ENCODE assay signal across 8 cellular contexts in the genomic region with DNA sequence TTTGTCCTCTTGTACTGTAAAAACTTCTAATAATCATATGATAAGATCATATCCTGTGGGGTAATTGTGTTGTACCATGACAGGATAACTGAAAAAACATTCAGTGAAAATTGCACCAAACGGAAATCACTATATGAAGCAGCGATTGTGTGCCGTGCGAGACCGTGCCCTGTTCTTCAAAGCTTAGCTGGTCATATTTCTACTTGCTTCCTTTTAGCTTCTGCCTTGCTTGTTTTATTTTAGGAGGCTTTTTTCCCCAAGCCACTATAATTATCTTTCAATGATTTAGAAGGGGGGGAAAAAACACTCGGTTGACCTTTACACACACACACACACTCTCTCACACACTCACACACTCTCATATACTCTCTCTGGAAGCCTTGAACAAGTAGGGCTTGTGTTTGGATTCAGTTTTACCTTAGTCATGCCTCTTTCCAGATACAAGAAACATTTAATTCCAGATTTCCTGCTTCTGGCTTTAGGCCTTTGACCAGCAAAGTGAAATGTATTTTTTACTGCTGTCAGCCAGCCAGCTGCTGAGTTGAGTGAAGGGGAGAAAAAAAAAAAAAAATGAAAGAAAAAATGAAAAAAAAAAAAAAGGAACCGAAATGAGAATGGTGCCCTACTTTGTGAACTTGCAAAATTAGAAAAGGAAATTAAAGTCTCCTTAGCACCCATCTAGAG.
DNase-seq lines count a peak whose midpoint lies in the region; ATAC-seq and TF ChIP-seq lines count a peak whose summit lies in the region.

No MANE protein-coding gene starts in this region.

- peak overlapping the region; percentile 88 for H4K91ac ChIP-seq in mesenchymal stem cell (ENCODE audit: low read length)

- H3K14ac ChIP-seq in mesenchymal stem cell (ENCODE audit: low read length in 2 of 2), result no peak overlapping the region

- H3K9me3 ChIP-seq in PC-9 (ENCODE audit: insufficient read depth, low read depth) (no peaks in the 10 kb centered on the region; the same call in 1 of the 2 replicates), mesenchymal stem cell (ENCODE audit: control insufficient read depth, low read length) (no peaks in the 10 kb centered on the region), upper lobe of right lung (no peaks in the 10 kb centered on the region)

- H2AFZ ChIP-seq in PC-9 (no peak overlapping the region; the same call in 1 of the 2 replicates), mesenchymal stem cell (ENCODE audit: low read depth, low read length) (no peak overlapping the region)

- POLR2A ChIA-PET in HEK293T (lab: Yijun Ruan, JAX), result interaction anchor here (0.9 kb wide), 1 partner anchor 33 kb away, joined by 6 read pairs; no protein-coding TSS in a partner anchor
- POLR2A ChIA-PET in PC-9 (lab: Charles Lee; ENCODE audit: unreplicated experiment), result interaction anchor here (0.5 kb wide), 1 partner anchor 11 kb away, joined by 5 read pairs; no protein-coding TSS in a partner anchor

- H4K20me1 ChIP-seq in PC-9 (ENCODE audit: insufficient read depth), result no peaks in the 10 kb centered on the region

- H3K27me3 ChIP-seq in PC-9 (ENCODE audit: insufficient read depth, low read depth) (no peaks in the 10 kb centered on the region), mesenchymal stem cell (ENCODE audit: control insufficient read depth in 1 of 2, insufficient read depth in 1 of 2, low read length in 2 of 2) (no peaks in the 10 kb centered on the region), upper lobe of right lung (no peaks in the 10 kb centered on the region)

- H3K23ac ChIP-seq in mesenchymal stem cell (ENCODE audit: low read length in 2 of 2), result no peak overlapping the region

- TF ChIP-seq CTCF in PC-9 (conservative IDR thresholded peaks at IDR 0.05) (no peak), upper lobe of right lung (IDR thresholded peaks at IDR 0.05) (no peak)

- ATAC-seq in GM18498 (IDR thresholded peaks at IDR 0.05; ENCODE audit: unreplicated experiment), result peak; percentile 44
- peak; percentile 60 for ATAC-seq in upper lobe of right lung
- ATAC-seq in HG03439 (IDR thresholded peaks at IDR 0.05; ENCODE audit: unreplicated experiment), result no peak

- peak overlapping the region; percentile 41 for H3K27ac ChIP-seq in PC-9
- H3K27ac ChIP-seq in caudate nucleus (ENCODE audit: low read depth, low read length), result peak overlapping the region; percentile 11
- peak overlapping the region; percentile 85 for H3K27ac ChIP-seq in mesenchymal stem cell (ENCODE audit: low read length, poor library complexity, severe bottlenecking)
- peak overlapping the region; percentile 78 for H3K27ac ChIP-seq in upper lobe of right lung

- BruUV-seq in PC-9 (replicated peaks; lab: Mats Ljungman, UMichigan), result no TSS peak

- H3K4me3 ChIP-seq in PC-9, result no peak overlapping the region
- H3K4me3 ChIP-seq in mesenchymal stem cell (ENCODE audit: insufficient read depth in 1 of 2, low read depth in 1 of 2, low read length in 2 of 2), result peak overlapping the region in 1 of 2 experiments; percentile 57
- no peak overlapping the region for H3K4me3 ChIP-seq in upper lobe of right lung

- H2BK5ac ChIP-seq in mesenchymal stem cell (ENCODE audit: low read depth, low read length, poor library complexity, severe bottlenecking), result peak overlapping the region; percentile 51

- H2AK5ac ChIP-seq in mesenchymal stem cell (ENCODE audit: low read length, severe bottlenecking), result peak overlapping the region; percentile 100

- intact Hi-C loops in PC-9 (cut with micrococcal nuclease; ENCODE audit: unreplicated experiment), result no loop called here
- intact Hi-C loops in upper lobe of right lung (cut with DNase I), result no loop called here

- peak overlapping the region; percentile 70 for H4K8ac ChIP-seq in mesenchymal stem cell (ENCODE audit: low read length)

- H3K4me2 ChIP-seq in PC-9 (peak overlapping the region; percentile 5; the same call in 1 of the 2 replicates), mesenchymal stem cell (ENCODE audit: low read length, poor library complexity, severe bottlenecking) (no peak overlapping the region)

- peak overlapping the region; percentile 67 for H2BK15ac ChIP-seq in mesenchymal stem cell (ENCODE audit: low read depth, poor library complexity, severe bottlenecking)

- peaks cover 46% of the 10 kb centered on the region for H3K4me1 ChIP-seq in PC-9 (replicated peaks; ENCODE audit: insufficient read depth)
- peaks cover 11% of the 10 kb centered on the region for H3K4me1 ChIP-seq in mesenchymal stem cell (ENCODE audit: control insufficient read depth, insufficient read depth, low read depth, low read length)
- peaks cover 44% of the 10 kb centered on the region for H3K4me1 ChIP-seq in upper lobe of right lung

- H3K4ac ChIP-seq in mesenchymal stem cell (ENCODE audit: low read depth in 1 of 2, low read length in 2 of 2), result peak overlapping the region in 1 of 2 experiments; percentile 79

- H3F3A ChIP-seq in PC-9 (ENCODE audit: insufficient read depth, low read depth), result peaks cover 4% of the 10 kb centered on the region; the same call in 1 of the 2 replicates

- H3K36me3 ChIP-seq in PC-9 (ENCODE audit: low read depth) (no peaks in the 10 kb centered on the region), mesenchymal stem cell (ENCODE audit: control insufficient read depth in 1 of 2, insufficient read depth in 2 of 2, low read depth in 1 of 2, low read length in 2 of 2) (peaks cover 25 to 53% of the 10 kb centered on the region in 2 experiments), upper lobe of right lung (peaks cover 35% of the 10 kb centered on the region)

- H3K18ac ChIP-seq in mesenchymal stem cell (ENCODE audit: low read depth in 1 of 2, low read length in 2 of 2), result peak overlapping the region; percentile 89 to 96

- H3K79me2 ChIP-seq in PC-9 (ENCODE audit: low read depth), result no peaks in the 10 kb centered on the region

- peak overlapping the region; percentile 78 for H2BK120ac ChIP-seq in mesenchymal stem cell (ENCODE audit: low read depth, low read length)

- no peaks in the 10 kb centered on the region for H3K9me2 ChIP-seq in PC-9 (ENCODE audit: insufficient read depth)

- WGBS in mesenchymal stem cell, result 55% methylated on average over 6 of the region's 7 CpGs

- H3K9ac ChIP-seq in mesenchymal stem cell (ENCODE audit: low read length), result peak overlapping the region; percentile 87

- H3K79me1 ChIP-seq in mesenchymal stem cell (replicated peaks; ENCODE audit: low read length, poor library complexity, severe bottlenecking), result peaks cover 19% of the 10 kb centered on the region

- CTCF ChIA-PET in HEK293T (lab: Yijun Ruan, JAX) (interaction anchor here (0.6 kb wide), 3 partner anchors 34 to 264 kb away, joined by 3 read pairs; no protein-coding TSS in a partner anchor), PC-9 (lab: Charles Lee) (interaction anchor here (0.6 to 1.1 kb wide), 3 partner anchors 25 to 809 kb away, joined by 3 to 5 read pairs (median 3); no protein-coding TSS in a partner anchor)

- DNase-seq in HEK293T (ENCODE audit: extremely low spot score) (peak; percentile 12), PC-9 (peak in 1 of 2 experiments; percentile 35), caudate nucleus (lab: John Stamatoyannopoulos, UW) (no peak), mesenchymal stem cell (peak; percentile 75), upper lobe of right lung (no peak), NCI-H2029 treated with DMSO at 0.1 percent for 48 hours (lab: John Stamatoyannopoulos, UW) (no peak)

- H2BK12ac ChIP-seq in mesenchymal stem cell (ENCODE audit: low read length in 2 of 2), result peak overlapping the region; percentile 97 to 99

TF ChIP-seq in HEK293T, 16 proteins besides CTCF, POLR2A, EP300 and RAD21:
- no peak for TF ChIP-seq FOXA1 (IDR thresholded peaks at IDR 0.05)
- peak; percentile 80 for TF ChIP-seq ZNF384 (IDR thresholded peaks at IDR 0.05)
- TF ChIP-seq, protein P1, sequence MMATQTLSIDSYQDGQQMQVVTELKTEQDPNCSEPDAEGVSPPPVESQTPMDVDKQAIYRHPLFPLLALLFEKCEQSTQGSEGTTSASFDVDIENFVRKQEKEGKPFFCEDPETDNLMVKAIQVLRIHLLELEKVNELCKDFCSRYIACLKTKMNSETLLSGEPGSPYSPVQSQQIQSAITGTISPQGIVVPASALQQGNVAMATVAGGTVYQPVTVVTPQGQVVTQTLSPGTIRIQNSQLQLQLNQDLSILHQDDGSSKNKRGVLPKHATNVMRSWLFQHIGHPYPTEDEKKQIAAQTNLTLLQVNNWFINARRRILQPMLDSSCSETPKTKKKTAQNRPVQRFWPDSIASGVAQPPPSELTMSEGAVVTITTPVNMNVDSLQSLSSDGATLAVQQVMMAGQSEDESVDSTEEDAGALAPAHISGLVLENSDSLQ (IDR thresholded peaks at IDR 0.05), result peak; percentile 44; the same call in 1 of the 2 replicates
- TF ChIP-seq L3MBTL2 (conservative IDR thresholded peaks at IDR 0.05), result no peak

Comparison
In these comparisons a context has a peak if more than half of its experiments do, and no peak if none do; other contexts are left out.
1. DNase-seq: peak in HEK293T (single experiment) and mesenchymal stem cell (single experiment); none in caudate nucleus (0 of 61), upper lobe of right lung (single experiment) and NCI-H2029 treated with DMSO at 0.1 percent for 48 hours (single experiment).
2. H3K27ac ChIP-seq: peak in every context shown above with its lines; median percentile 85 in mesenchymal stem cell; 78 in upper lobe of right lung; 41 in PC-9; 11 in caudate nucleus.